In genomic region chr5:55680353-55680752, GRCh38 we compare ENCODE assay signal across 22 cellular contexts. TPM values are rescaled to one million over a fixed set of nuclear protein-coding genes. Genes with fewer than 3 reads are reported as not detected.
DNase-seq lines count a peak whose midpoint lies in the region; ATAC-seq, FAIRE-seq and TF ChIP-seq lines count a peak whose summit lies in the region.
"Had no signal": no experiment of that assay in that cellular context is flagged by ENCODE, and none has a peak within 500 bp of the region (broad histone marks: within the 10 kb centered on the region; RNA-seq: fewer than 3 reads in every experiment).

No MANE protein-coding gene starts in this region.

- POLR2A ChIA-PET in WTC11 (lab: Charles Lee) = no interaction called here

- peak overlapping the region in 1 of 4 donors; percentile 16 for H3K4me3 ChIP-seq in gastrocnemius medialis
- H3K4me3 ChIP-seq in upper lobe of right lung = no peak overlapping the region
- H3K4me3 ChIP-seq: skin epidermis, thyroid gland had no signal

- H3K4me1 Mint-ChIP-seq in WTC11 (peaks cover 6% of the 10 kb centered on the region), nephron progenitor cell (peaks cover 5% of the 10 kb centered on the region)
- H3K4me1 Mint-ChIP-seq: memory B cell had no signal

- H3K4me1 ChIP-seq in gastrocnemius medialis = peaks cover 14 to 22% of the 10 kb centered on the region in 2 donors
- no peaks in the 10 kb centered on the region for H3K4me1 ChIP-seq in upper lobe of right lung
- H3K4me1 ChIP-seq: thyroid gland had no signal

- no peak for TF ChIP-seq CTCF in WTC11 (IDR thresholded peaks at IDR 0.05)
- no peak for TF ChIP-seq CTCF in gastrocnemius medialis (IDR thresholded peaks at IDR 0.05 in 4 of 5, conservative IDR thresholded peaks at IDR 0.05 in 1 of 5)
- TF ChIP-seq CTCF in nephron progenitor cell (IDR thresholded peaks at IDR 0.05) = no peak
- TF ChIP-seq CTCF in upper lobe of right lung (IDR thresholded peaks at IDR 0.05) = no peak

- H3K4me3 Mint-ChIP-seq in WTC11 (no peak overlapping the region), nephron progenitor cell (no peak overlapping the region)
- H3K4me3 Mint-ChIP-seq: activated CD4-positive, alpha-beta memory T cell treated with anti-CD3 and anti-CD28 coated beads, Interleukin-2, amount 10 ng/mL, durations not matched to agents 7 days and 5 days; activated naive CD8-positive, alpha-beta T cell treated with anti-CD3 and anti-CD28 coated beads for 36 hours; memory B cell; T-cell had no signal

- intact Hi-C loops in gastrocnemius medialis (cut with DNase I; ENCODE audit: low total_unique reads) (no loop called here), upper lobe of right lung (cut with DNase I) (no loop called here)

- no peaks in the 10 kb centered on the region for H3K27me3 Mint-ChIP-seq in WTC11 (ENCODE audit: low read depth)
- H3K27me3 Mint-ChIP-seq in nephron progenitor cell (ENCODE audit: low read depth, poor library complexity) = no peaks in the 10 kb centered on the region
- H3K27me3 Mint-ChIP-seq: activated CD4-positive, alpha-beta memory T cell treated with anti-CD3 and anti-CD28 coated beads, Interleukin-2, amount 10 ng/mL, durations not matched to agents 7 days and 5 days; activated naive CD8-positive, alpha-beta T cell treated with anti-CD3 and anti-CD28 coated beads for 36 hours; memory B cell; T-cell had no signal

- in situ Hi-C loops in gastrocnemius medialis (cut with MboI; ENCODE audit: low sequenced_read_pairs in 4 of 4) = loop anchor here in 2 of 4 donors (10.0 to 25.0 kb wide), 2 partner anchors 276 to 343 kb away; no protein-coding TSS in a partner anchor

- FAIRE-seq in H54 (lab: Jason Lieb, UNC) = peak; percentile 30
- no peak for FAIRE-seq in GM12891 (lab: Jason Lieb, UNC)
- FAIRE-seq: bronchial epithelial cell had no signal

- H3K9me3 Mint-ChIP-seq in WTC11 (no peaks in the 10 kb centered on the region), nephron progenitor cell (no peaks in the 10 kb centered on the region)
- H3K9me3 Mint-ChIP-seq: activated CD4-positive, alpha-beta memory T cell treated with anti-CD3 and anti-CD28 coated beads, Interleukin-2, amount 10 ng/mL, durations not matched to agents 7 days and 5 days; activated naive CD8-positive, alpha-beta T cell treated with anti-CD3 and anti-CD28 coated beads for 36 hours; memory B cell; T-cell had no signal

- CTCF ChIA-PET in WTC11 (lab: Charles Lee) = interaction anchor here (1.2 kb wide), 1 partner anchor 12 kb away, joined by 3 read pairs; no protein-coding TSS in a partner anchor

- no peak for ATAC-seq in WTC11
- ATAC-seq in gastrocnemius medialis = peak; percentile 68 to 76
- ATAC-seq in upper lobe of right lung = no peak
- ATAC-seq: esophagus mucosa, T-cell had no signal

- no peaks in the 10 kb centered on the region for H3K27me3 ChIP-seq in gastrocnemius medialis
- no peaks in the 10 kb centered on the region for H3K27me3 ChIP-seq in upper lobe of right lung
- H3K27me3 ChIP-seq: neutrophil, thyroid gland had no signal

- TF ChIP-seq POLR2A in H54 (IDR thresholded peaks at IDR 0.05; ENCODE audit: low read depth, low read length) = no peak
- no peak for TF ChIP-seq POLR2A in gastrocnemius medialis (IDR thresholded peaks at IDR 0.05)
- TF ChIP-seq POLR2A in GM12891 (IDR thresholded peaks at IDR 0.05; ENCODE audit: low read depth, low read length) = no peak

- H3K9me3 ChIP-seq in gastrocnemius medialis (no peaks in the 10 kb centered on the region), upper lobe of right lung (no peaks in the 10 kb centered on the region)
- H3K9me3 ChIP-seq: neutrophil, thyroid gland had no signal

- H3K27ac ChIP-seq in gastrocnemius medialis = peak overlapping the region in 3 of 4 donors; percentile 35 to 61 (median 53)
- no peak overlapping the region for H3K27ac ChIP-seq in upper lobe of right lung
- H3K27ac ChIP-seq: neutrophil, thyroid gland had no signal

- H3K36me3 Mint-ChIP-seq in WTC11 (no peaks in the 10 kb centered on the region), nephron progenitor cell (ENCODE audit: low read depth) (peaks cover 16% of the 10 kb centered on the region)
- H3K36me3 Mint-ChIP-seq: activated naive CD8-positive, alpha-beta T cell treated with anti-CD3 and anti-CD28 coated beads for 36 hours had no signal

- H3K36me3 ChIP-seq in gastrocnemius medialis = no peaks in the 10 kb centered on the region
- no peaks in the 10 kb centered on the region for H3K36me3 ChIP-seq in upper lobe of right lung
- H3K36me3 ChIP-seq: neutrophil, thyroid gland had no signal

- DNase-seq in H54 (ENCODE audit: insufficient read length, low spot score) (no peak), WTC11 (ENCODE audit: low spot score) (no peak), medulla oblongata (ENCODE audit: extremely low spot score) (peak; percentile 57), gastrocnemius medialis (no peak), GM12891 (ENCODE audit: insufficient read length, low spot score) (no peak), nephron progenitor cell (no peak), cerebellar cortex (ENCODE audit: low spot score) (no peak), upper lobe of right lung (no peak)
- DNase-seq: activated CD4-positive, alpha-beta memory T cell treated with anti-CD3 and anti-CD28 coated beads, Interleukin-2, amount 10 ng/mL, durations not matched to agents 7 days and 5 days; activated naive CD8-positive, alpha-beta T cell treated with anti-CD3 and anti-CD28 coated beads for 36 hours; activated T-cell treated with anti-CD3 and anti-CD28 coated beads, Interleukin-2, amount 50 U/mL, for 48 hours; GOT3; NCI-H774; RPMI8226; T-cell; thyroid gland had no signal

- H3K27ac Mint-ChIP-seq in WTC11 (peak overlapping the region; percentile 21; the same call in 1 of the 2 replicates), nephron progenitor cell (no peak overlapping the region)
- H3K27ac Mint-ChIP-seq: activated CD4-positive, alpha-beta memory T cell treated with anti-CD3 and anti-CD28 coated beads, Interleukin-2, amount 10 ng/mL, durations not matched to agents 7 days and 5 days; activated naive CD8-positive, alpha-beta T cell treated with anti-CD3 and anti-CD28 coated beads for 36 hours; memory B cell; T-cell had no signal

TF ChIP-seq in WTC11, 78 proteins besides CTCF, POLR2A, EP300 and RAD21:
- TF ChIP-seq ATF3 (CRISPR knock-in tag; conservative IDR thresholded peaks at IDR 0.05) (no peak), ZNF219 (CRISPR knock-in tag; IDR thresholded peaks at IDR 0.05; ENCODE audit: borderline replicate concordance) (no peak), IRF2 (CRISPR knock-in tag; IDR thresholded peaks at IDR 0.05; ENCODE audit: borderline replicate concordance, low read depth) (no peak), ESRRA (CRISPR knock-in tag; IDR thresholded peaks at IDR 0.05; ENCODE audit: borderline replicate concordance) (no peak), CDX4 (CRISPR knock-in tag; IDR thresholded peaks at IDR 0.05; ENCODE audit: borderline replicate concordance) (no peak)

TF ChIP-seq in GM12891, 5 proteins besides CTCF, POLR2A, EP300 and RAD21:
- TF ChIP-seq TAF1 (IDR thresholded peaks at IDR 0.05; ENCODE audit: low read depth, low read length) = no peak
- no peak for TF ChIP-seq SPI1 (IDR thresholded peaks at IDR 0.05; ENCODE audit: low read depth, low read length)
- no peak for TF ChIP-seq POU2F2 (IDR thresholded peaks at IDR 0.05; ENCODE audit: low read depth, low read length)
- TF ChIP-seq POLR2AphosphoS5 (IDR thresholded peaks at IDR 0.05; ENCODE audit: low read depth, low read length) = no peak
- no peak for TF ChIP-seq PAX5 (IDR thresholded peaks at IDR 0.05; ENCODE audit: insufficient read depth, low read length, severe bottlenecking)

RNA-seq across cellular contexts. Expression of gene SLC38A9, which starts 31.8 kb away (rescaled TPM):
- total RNA-seq in WTC11 (2021) = 25.4 to 27.0 TPM (median 25.7 TPM) in 3 replicates
- 10 to 100 TPM in 2 of 4 donors, 1 to 10 TPM in 2; 5.4 to 11.9 (median 10.2) TPM for total RNA-seq in gastrocnemius medialis
- 8.1 TPM for polyA plus RNA-seq in GM12891 (2012; ENCODE audit: low read depth, missing spikeins)
- 24.7 TPM for total RNA-seq in upper lobe of right lung

RNA-seq across cellular contexts. Expression of gene DDX4, which starts 57.5 kb away (rescaled TPM):
- total RNA-seq in WTC11 (2021) = 0.23 to 0.32 TPM in 2 of 3 replicates, not detected in the other
- total RNA-seq in gastrocnemius medialis = not detected
- polyA plus RNA-seq in GM12891 (2012; ENCODE audit: low read depth, missing spikeins) = 0.06 TPM
- not detected for total RNA-seq in upper lobe of right lung
- total RNA-seq: activated naive CD8-positive, alpha-beta T cell treated with anti-CD3 and anti-CD28 coated beads for 36 hours; esophagus mucosa; T-cell had no signal
- polyA plus RNA-seq: BJ had no signal

Comparison
In these comparisons a context has a peak if more than half of its experiments do, and no peak if none do; other contexts are left out.
1. ATAC-seq: peak in gastrocnemius medialis (2 of 2); none in WTC11 (single experiment) and upper lobe of right lung (single experiment).